In genomic region chr10:86399879-86400704, GRCh38 we compare ENCODE assay signal across 8 cellular contexts. TPM values are rescaled to one million over a fixed set of nuclear protein-coding genes. Genes with fewer than 3 reads are reported as not detected.
DNase-seq lines count a peak whose midpoint lies in the region; ATAC-seq, FAIRE-seq and TF ChIP-seq lines count a peak whose summit lies in the region.

No MANE protein-coding gene starts in this region.

- TF ChIP-seq CTCF in heart right ventricle (IDR thresholded peaks at IDR 0.05) (peak; percentile 72 to 98 (median 95)), upper lobe of left lung (IDR thresholded peaks at IDR 0.05) (peak; percentile 89 to 96 (median 92))

- intact Hi-C loops in heart right ventricle (cut with DNase I), result loop anchor here (1.0 to 10.0 kb wide), 5 partner anchors 105 to 187 kb away; no protein-coding TSS in a partner anchor
- intact Hi-C loops in posterior cingulate gyrus (cut with DNase I), result loop anchor here (1.0 to 2.0 kb wide), 2 partner anchors 121 to 185 kb away; partner anchors contain the start of gene WAPL

- peaks cover 19% of the 10 kb centered on the region for H3K4me1 ChIP-seq in adipocyte (ENCODE audit: control insufficient read depth, insufficient read depth, low read length)
- peaks cover 0 to 40% (median 34%) of the 10 kb centered on the region in 9 donors for H3K4me1 ChIP-seq in heart right ventricle
- peaks cover 28 to 36% (median 32%) of the 10 kb centered on the region in 4 donors for H3K4me1 ChIP-seq in upper lobe of left lung

- peaks cover 4% of the 10 kb centered on the region for H3K27me3 ChIP-seq in adipocyte (replicated peaks; ENCODE audit: control insufficient read depth, insufficient read depth, low read length)
- peaks cover 0 to 41% (median 17%) of the 10 kb centered on the region in 7 donors for H3K27me3 ChIP-seq in heart right ventricle
- peaks cover 0 to 18% (median 10%) of the 10 kb centered on the region in 4 donors for H3K27me3 ChIP-seq in upper lobe of left lung

- H3K4me3 ChIP-seq in adipocyte (ENCODE audit: low read length) (peak overlapping the region; percentile 87), heart right ventricle (peak overlapping the region; percentile 19 to 69 (median 64)), upper lobe of left lung (peak overlapping the region; percentile 46 to 62 (median 59))

- H3K27ac ChIP-seq in heart right ventricle (peak overlapping the region in 8 of 10 donors; percentile 30 to 73 (median 68)), upper lobe of left lung (peak overlapping the region; percentile 42 to 84 (median 68))

- 0 to 1% methylated on average over 79 to 90 of the region's 90 CpGs for WGBS in heart right ventricle, 2 donors
- 0 to 1% methylated on average over 3 to 66 of the region's 90 CpGs for WGBS in upper lobe of left lung, 2 donors

- peak; percentile 95 for FAIRE-seq in GM12892 (lab: Jason Lieb, UNC)

- no peak for TF ChIP-seq EP300 in upper lobe of left lung (IDR thresholded peaks at IDR 0.05)

- TF ChIP-seq POLR2A in GM12892 (IDR thresholded peaks at IDR 0.05; ENCODE audit: low read depth, low read length), result peak; percentile 54; the same call in 1 of the 2 replicates
- TF ChIP-seq POLR2A in upper lobe of left lung (IDR thresholded peaks at IDR 0.05), result peak in 1 of 4 donors; percentile 38

- ATAC-seq in HG02840 (IDR thresholded peaks at IDR 0.05; ENCODE audit: low FRiP score, unreplicated experiment) (peak; percentile 85), heart right ventricle (peak; percentile 93 to 96 (median 95)), upper lobe of left lung (ENCODE audit: low FRiP score in 2 of 2) (peak; percentile 96 to 97)

- peak overlapping the region; percentile 84 for H3K9ac ChIP-seq in adipocyte (ENCODE audit: low read length)

- no peaks in the 10 kb centered on the region for H3K9me3 ChIP-seq in adipocyte (ENCODE audit: control insufficient read depth, low read length)
- peaks cover 0 to 12% (median 0%) of the 10 kb centered on the region in 11 donors for H3K9me3 ChIP-seq in heart right ventricle
- H3K9me3 ChIP-seq in upper lobe of left lung, result no peaks in the 10 kb centered on the region

- no peaks in the 10 kb centered on the region for H3K36me3 ChIP-seq in adipocyte (ENCODE audit: control insufficient read depth, insufficient read depth, low read length, severe bottlenecking)
- H3K36me3 ChIP-seq in heart right ventricle, result no peaks in the 10 kb centered on the region
- H3K36me3 ChIP-seq in upper lobe of left lung, result no peaks in the 10 kb centered on the region

- DNase-seq in GM12892 (ENCODE audit: insufficient read length) (peak; percentile 86), NCI-H1417 treated with DMSO at 0.1 percent for 48 hours (lab: John Stamatoyannopoulos, UW) (peak; percentile 29), SW 1271 (lab: John Stamatoyannopoulos, UW) (peak; percentile 80 to 84), adipocyte (ENCODE audit: low read depth) (peak; percentile 99), heart right ventricle (peak; percentile 93 to 95), posterior cingulate gyrus (peak; percentile 89 to 99 (median 96)), upper lobe of left lung (peak; percentile 95 to 98)

RNA-seq across cellular contexts. Expression of gene GRID1, which starts 33.5 kb away (rescaled TPM):
- polyA plus RNA-seq in GM12892 (2012; ENCODE audit: missing spikeins), result 0.06 TPM
- 1 to 10 TPM in 9 of 10 donors, under 1 TPM in 1; 0.77 to 3.4 (median 1.9) TPM for total RNA-seq in heart right ventricle
- 1 to 10 TPM in 1 of 2 donors, under 1 TPM in 1; 0.44 to 1.2 TPM for polyA plus RNA-seq in heart right ventricle
- total RNA-seq in upper lobe of left lung, result 1 to 10 TPM; 1.5 to 5.2 (median 3.2) TPM

Comparison
In these comparisons a context has a peak if more than half of its experiments do, and no peak if none do; other contexts are left out.
1. Peak in every context shown above with its lines: DNase-seq, ATAC-seq, H3K4me3 ChIP-seq and H3K27ac ChIP-seq.
2. DNase-seq: peak in every context shown above with its lines; median percentile 99 in adipocyte; 96 in posterior cingulate gyrus; 96 in upper lobe of left lung; 94 in heart right ventricle; 86 in GM12892; 82 in SW 1271; 29 in NCI-H1417 treated with DMSO at 0.1 percent for 48 hours.